3 cellular contexts compared by ENCODE assay signal in the genomic region with DNA sequence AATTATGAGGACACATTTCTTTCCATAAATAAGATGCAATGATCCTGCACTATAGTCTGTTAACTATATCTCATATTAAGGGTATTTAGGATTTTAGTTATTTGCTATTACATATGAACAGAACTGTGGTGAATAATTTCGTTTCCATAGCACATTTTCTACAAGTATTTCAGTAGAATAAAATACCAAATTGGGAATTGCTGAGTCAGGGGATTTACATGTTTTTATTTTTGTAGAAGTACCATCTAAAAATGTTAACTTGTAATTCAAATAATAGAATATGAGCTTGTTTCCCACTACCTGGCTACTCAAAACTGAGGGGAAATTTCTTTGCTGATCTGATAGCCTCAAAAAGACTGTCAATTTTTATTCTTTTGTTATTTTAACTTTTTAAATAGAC.
TF ChIP-seq lines count a peak whose summit lies in the region.

No MANE protein-coding gene starts in this region.

TF ChIP-seq in A549, 52 proteins besides CTCF, POLR2A, EP300 and RAD21:
- peak; percentile 97 for TF ChIP-seq MAFK (IDR thresholded peaks at IDR 0.05; ENCODE audit: partially characterized antibody)
- TF ChIP-seq NPAS2 (CRISPR knock-in tag; IDR thresholded peaks at IDR 0.05; ENCODE audit: borderline replicate concordance): no peak

TF ChIP-seq in IMR-90, 13 proteins besides CTCF, POLR2A, EP300 and RAD21:
- TF ChIP-seq MAFK (IDR thresholded peaks at IDR 0.05; ENCODE audit: low read depth, low read length): peak; percentile 99
- no peak for TF ChIP-seq RCOR1 (IDR thresholded peaks at IDR 0.05; ENCODE audit: insufficient replicate concordance, low read length)
- no peak for TF ChIP-seq SMC3 (IDR thresholded peaks at IDR 0.05; ENCODE audit: low read depth, low read length)

TF ChIP-seq in H1, 55 proteins besides CTCF, POLR2A, EP300 and RAD21:
- TF ChIP-seq MAFK (IDR thresholded peaks at IDR 0.05; ENCODE audit: low read depth, low read length) (peak; percentile 91), RXRA (IDR thresholded peaks at IDR 0.05; ENCODE audit: insufficient read depth, low read depth, low read length) (no peak), FOSL1 (IDR thresholded peaks at IDR 0.05; ENCODE audit: insufficient read depth, low read depth, low read length) (no peak), MAX (IDR thresholded peaks at IDR 0.05) (no peak)
